1 cellular context compared by ENCODE assay signal in genomic region chr10:70847666-70848360, GRCh38.
TF ChIP-seq lines count a peak whose summit lies in the region.

No MANE protein-coding gene starts in this region.

TF ChIP-seq in IMR-90, 13 proteins besides CTCF, POLR2A, EP300 and RAD21:
- no peak for TF ChIP-seq NFE2L2 (IDR thresholded peaks at IDR 0.05; ENCODE audit: low read depth, low read length)
- TF ChIP-seq MAZ (IDR thresholded peaks at IDR 0.05; ENCODE audit: borderline replicate concordance, low read depth, low read length) = no peak
- no peak for TF ChIP-seq RCOR1 (IDR thresholded peaks at IDR 0.05; ENCODE audit: insufficient replicate concordance, low read length)
- TF ChIP-seq ELK1 (IDR thresholded peaks at IDR 0.05; ENCODE audit: borderline replicate concordance, low read depth, low read length) = no peak
- no peak for TF ChIP-seq BHLHE40 (IDR thresholded peaks at IDR 0.05; ENCODE audit: low read depth, low read length)
- TF ChIP-seq RFX5 (IDR thresholded peaks at IDR 0.05; ENCODE audit: low read depth, low read length) = no peak
- no peak for TF ChIP-seq MAFK (IDR thresholded peaks at IDR 0.05; ENCODE audit: low read depth, low read length)
- no peak for TF ChIP-seq CHD1 (IDR thresholded peaks at IDR 0.05; ENCODE audit: low read depth, low read length)
- no peak for TF ChIP-seq USF2 (IDR thresholded peaks at IDR 0.05; ENCODE audit: low read depth, low read length)
- TF ChIP-seq MXI1 (IDR thresholded peaks at IDR 0.05; ENCODE audit: borderline replicate concordance, low read depth, low read length) = no peak
- TF ChIP-seq FOS (IDR thresholded peaks at IDR 0.05; ENCODE audit: low read depth, low read length) = no peak
